In the genomic region with DNA sequence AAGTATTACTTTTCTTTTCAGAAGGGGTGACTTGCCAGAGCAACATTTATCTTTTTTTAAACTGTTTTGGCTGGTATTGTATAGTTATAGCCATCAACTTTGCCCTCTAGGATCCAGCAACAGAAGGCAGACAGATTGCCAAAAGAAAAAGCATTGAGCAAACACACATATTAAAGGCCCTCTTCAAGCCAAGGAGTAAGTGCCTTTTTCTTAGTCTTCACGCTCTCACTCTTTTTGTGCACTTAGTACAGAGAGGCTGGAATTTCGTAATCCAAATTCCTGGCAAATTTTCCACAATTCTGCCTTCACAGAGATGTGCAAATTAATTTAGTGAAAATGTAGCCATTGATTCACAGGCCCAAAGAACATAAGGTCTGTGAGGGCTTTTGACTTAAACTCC, we compare ENCODE assay signal across 1 cellular context.
TF ChIP-seq lines count a peak whose summit lies in the region.

No MANE protein-coding gene starts in this region.

TF ChIP-seq in HepG2, 621 proteins besides CTCF, POLR2A, EP300 and RAD21 (continued from another document):
- TF ChIP-seq ZNF616 (CRISPR knock-in tag; IDR thresholded peaks at IDR 0.05; ENCODE audit: low read depth) = no peak
- TF ChIP-seq ZNF382 (CRISPR knock-in tag; IDR thresholded peaks at IDR 0.05; ENCODE audit: borderline replicate concordance) = no peak
- no peak for TF ChIP-seq MATR3 (CRISPR knock-in tag; IDR thresholded peaks at IDR 0.05)
- no peak for TF ChIP-seq IKZF5 (CRISPR knock-in tag; IDR thresholded peaks at IDR 0.05)
TF ChIP-seq in HepG2: peak in this region for 0.
